13 cellular contexts compared by ENCODE assay signal in the genomic region with DNA sequence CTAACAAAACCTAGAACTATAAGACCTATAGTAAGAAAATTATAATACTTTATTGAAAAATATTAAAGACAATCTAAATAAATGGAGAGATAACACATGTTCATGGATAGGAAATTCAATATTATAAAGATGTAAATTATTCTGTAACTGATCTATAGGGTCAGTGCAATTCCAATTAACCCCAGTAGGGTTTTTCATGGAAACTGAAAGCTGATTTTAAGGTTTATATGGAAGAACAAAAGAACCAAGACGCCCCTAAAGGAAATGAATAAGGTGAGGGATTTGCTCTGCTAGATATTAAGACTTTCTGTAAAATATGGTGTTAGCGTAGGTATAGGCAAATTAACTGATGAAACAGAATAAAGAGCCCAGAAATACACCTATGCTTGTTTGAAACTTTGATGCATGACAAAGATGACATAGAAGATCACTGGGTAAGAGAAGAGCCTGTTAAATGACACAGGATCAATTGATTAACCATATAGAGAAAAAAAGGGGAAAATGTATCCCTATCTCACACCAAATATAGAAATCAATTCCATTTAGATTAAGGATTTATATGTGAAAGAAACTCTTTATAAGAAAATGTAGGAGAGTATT. TPM values are rescaled to one million over a fixed set of nuclear protein-coding genes. Genes with fewer than 3 reads are reported as not detected.
DNase-seq lines count a peak whose midpoint lies in the region; ATAC-seq and TF ChIP-seq lines count a peak whose summit lies in the region.
"Had no signal": no experiment of that assay in that cellular context is flagged by ENCODE, and none has a peak within 500 bp of the region (broad histone marks: within the 10 kb centered on the region; RNA-seq: fewer than 3 reads in every experiment).

No MANE protein-coding gene starts in this region.

- no peak overlapping the region for H2AFZ ChIP-seq in DND-41 (ENCODE audit: low read depth, low read length)

- H3K4me3 ChIP-seq in DND-41 (ENCODE audit: low read depth in 1 of 2, low read length in 2 of 2) (no peak overlapping the region), WI38 (ENCODE audit: low read depth, low read length) (no peak overlapping the region), dorsolateral prefrontal cortex (peak overlapping the region in 4 of 59 donors; percentile 7 to 51 (median 30)), WERI-Rb-1 (ENCODE audit: low read depth, low read length) (no peak overlapping the region)

- peaks cover 78% of the 10 kb centered on the region for H3K4me1 ChIP-seq in DND-41 (ENCODE audit: insufficient read depth, low read length)

- H3K36me3 ChIP-seq in DND-41 (ENCODE audit: insufficient read depth, low read length) (no peaks in the 10 kb centered on the region), WERI-Rb-1 (no peaks in the 10 kb centered on the region)

- H3K4me1 Mint-ChIP-seq in immature natural killer cell, result peaks cover 77 to 89% of the 10 kb centered on the region in 2 donors

- H3K4me3 Mint-ChIP-seq in immature natural killer cell, result peak overlapping the region; percentile 90 to 100 (median 95)

- no peaks in the 10 kb centered on the region for H3K27me3 ChIP-seq in DND-41 (ENCODE audit: insufficient read depth, low read length, poor library complexity)
- no peaks in the 10 kb centered on the region for H3K27me3 ChIP-seq in dorsolateral prefrontal cortex
- no peaks in the 10 kb centered on the region for H3K27me3 ChIP-seq in WERI-Rb-1 (ENCODE audit: insufficient read depth, low read depth, severe bottlenecking)

- intact Hi-C loops in dorsolateral prefrontal cortex (cut with DNase I), result no loop called here

- H4K20me1 ChIP-seq in DND-41 (ENCODE audit: insufficient read depth, low read length), result no peaks in the 10 kb centered on the region

- H3K4me2 ChIP-seq in DND-41 (ENCODE audit: insufficient read depth, low read length), result peak overlapping the region; percentile 32

- DNase-seq in AG09319 (ENCODE audit: extremely low read depth, low read depth), result no peak
- DNase-seq in DND-41, result no peak
- DNase-seq in immature natural killer cell, result peak; percentile 16 to 37 (median 36)
- no peak for DNase-seq in dorsolateral prefrontal cortex
- DNase-seq in WERI-Rb-1, result no peak
- DNase-seq in NCI-H510A treated with DMSO at 0.1 percent for 48 hours (lab: John Stamatoyannopoulos, UW), result no peak
- DNase-seq in germinal center (ENCODE audit: low spot score), result no peak
- DNase-seq: effector CD4-positive, alpha-beta T cell; GF-D8; KG1; kidney glomerular epithelial cell; right cardiac atrium had no signal

- ATAC-seq in DND-41 (ENCODE audit: insufficient read depth, low read depth), result no peak
- ATAC-seq: right cardiac atrium had no signal

- no peak overlapping the region for H3K9ac ChIP-seq in DND-41 (ENCODE audit: low read depth, low read length)

- H3K36me3 Mint-ChIP-seq in immature natural killer cell, result peaks cover 0 to 4% (median 2%) of the 10 kb centered on the region in 3 donors

- H3K27ac ChIP-seq in DND-41 (ENCODE audit: low read length) (peak overlapping the region; percentile 49), dorsolateral prefrontal cortex (peak overlapping the region in 7 of 59 donors; percentile 7 to 66 (median 33)), WERI-Rb-1 (no peak overlapping the region)

- peak overlapping the region; percentile 98 to 100 (median 100) for H3K27ac Mint-ChIP-seq in immature natural killer cell

- H3K9me3 ChIP-seq in DND-41 (ENCODE audit: insufficient read depth, low read length, severe bottlenecking), result no peaks in the 10 kb centered on the region
- H3K9me3 ChIP-seq in WERI-Rb-1 (ENCODE audit: severe bottlenecking), result no peaks in the 10 kb centered on the region

- H3K79me2 ChIP-seq in DND-41 (ENCODE audit: insufficient read depth, low read length), result peaks cover 65% of the 10 kb centered on the region

- H3K9me3 Mint-ChIP-seq in immature natural killer cell, result no peaks in the 10 kb centered on the region

- H3K27me3 Mint-ChIP-seq in immature natural killer cell (ENCODE audit: low read depth in 3 of 3), result peaks cover 18 to 26% (median 22%) of the 10 kb centered on the region in 3 donors

- peak; percentile 3 for TF ChIP-seq CTCF in AG09319 (IDR thresholded peaks at IDR 0.05; ENCODE audit: low read depth, low read length)
- peak; percentile 35 for TF ChIP-seq CTCF in DND-41 (IDR thresholded peaks at IDR 0.05; ENCODE audit: borderline replicate concordance, extremely low read depth, low read length, poor library complexity, severe bottlenecking)
- TF ChIP-seq CTCF in WI38 (IDR thresholded peaks at IDR 0.05; ENCODE audit: low read depth, low read length), result peak; percentile 5; the same call in 1 of the 2 replicates
- peak in 21 of 56 donors; percentile 9 to 45 (median 24) for TF ChIP-seq CTCF in dorsolateral prefrontal cortex (IDR thresholded peaks at IDR 0.05 in 54 of 56, conservative IDR thresholded peaks at IDR 0.05 in 2 of 56; ENCODE audit: low read depth in 1 of 56, partially characterized antibody in 56 of 56)
- no peak for TF ChIP-seq CTCF in WERI-Rb-1 (IDR thresholded peaks at IDR 0.05; ENCODE audit: low read depth, low read length)

RNA-seq across cellular contexts. Expression of gene ICAM2, which starts 3.0 kb away (rescaled TPM):
- polyA plus RNA-seq in immature natural killer cell, result 100 to 1,000 TPM; 327 to 535 (median 329) TPM
- 10 to 100 TPM in 117 of 120 experiments, 1 to 10 TPM in 3; 7.4 to 50.5 (median 19.5) TPM for total RNA-seq in dorsolateral prefrontal cortex

RNA-seq across cellular contexts. Expression of gene PRR29, which starts 19.3 kb away (rescaled TPM):
- polyA plus RNA-seq in immature natural killer cell, result 1 to 10 TPM; 5.0 to 6.8 (median 5.5) TPM
- total RNA-seq in dorsolateral prefrontal cortex, result 1 to 10 TPM in 90 of 120 experiments, under 1 TPM in 29, not detected in 1; 0.25 to 4.0 (median 1.6) TPM

RNA-seq across cellular contexts. Expression of gene SCN4A, which starts 44.8 kb away (rescaled TPM):
- under 1 TPM in 1 of 3 donors, not detected in 2; 0.02 TPM for polyA plus RNA-seq in immature natural killer cell
- 1 to 10 TPM in 2 of 120 experiments, under 1 TPM in 103, not detected in 15; 0.06 to 1.7 (median 0.23) TPM for total RNA-seq in dorsolateral prefrontal cortex

Comparison
In these comparisons a context has a peak if more than half of its experiments do, and no peak if none do; other contexts are left out.
1. DNase-seq: peak in immature natural killer cell (3 of 3); none in AG09319 (single experiment), DND-41 (single experiment), dorsolateral prefrontal cortex (0 of 10), WERI-Rb-1 (single experiment), NCI-H510A treated with DMSO at 0.1 percent for 48 hours (single experiment) and germinal center (single experiment).